Comparison of ENCODE assay signal across 8 cellular contexts in the genomic region with DNA sequence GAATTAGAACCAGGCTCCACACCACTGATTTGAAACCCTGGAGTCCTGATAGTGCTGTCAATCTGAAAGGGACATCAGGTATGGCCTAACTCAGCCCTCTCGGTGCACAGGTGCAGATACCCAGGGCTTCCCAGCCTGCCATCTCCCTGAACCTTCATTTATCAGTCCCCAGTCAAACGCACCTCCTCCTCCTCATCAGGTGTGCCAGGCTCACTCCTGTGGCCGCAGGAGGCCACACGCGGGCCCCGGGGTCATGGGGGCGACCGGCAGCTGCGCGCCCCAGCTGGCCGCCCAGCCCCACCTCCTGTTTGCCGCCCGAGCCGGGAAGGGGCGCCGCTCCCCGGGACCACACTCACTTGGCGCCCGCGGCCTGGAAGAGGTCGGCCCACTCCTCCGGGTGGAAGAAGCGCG. TPM values are rescaled to one million over a fixed set of nuclear protein-coding genes. Genes with fewer than 3 reads are reported as not detected.
DNase-seq lines count a peak whose midpoint lies in the region; ATAC-seq lines count a peak whose summit lies in the region.

No MANE protein-coding gene starts in this region.

- H3K4me3 Mint-ChIP-seq in activated CD8-positive, alpha-beta T cell treated with anti-CD3 and anti-CD28 coated beads, Interleukin-2, amount 10 ng/mL, durations not matched to agents 7 days and 5 days, result peak overlapping the region; percentile 78
- peak overlapping the region; percentile 76 to 82 for H3K4me3 Mint-ChIP-seq in stimulated activated naive B cell treated with anti-CD40 and anti-IgM and Interleukin-4, amounts not matched to agents 10 μg/mL and 1 μg/mL and 100 μg/mL, for 72 hours

- no peaks in the 10 kb centered on the region for H3K36me3 ChIP-seq in iPS-15b (ENCODE audit: control insufficient read depth, insufficient read depth, low read length)

- peaks cover 8% of the 10 kb centered on the region for H3K27me3 Mint-ChIP-seq in activated CD8-positive, alpha-beta T cell treated with anti-CD3 and anti-CD28 coated beads, Interleukin-2, amount 10 ng/mL, durations not matched to agents 7 days and 5 days (ENCODE audit: low read depth)
- H3K27me3 Mint-ChIP-seq in stimulated activated naive B cell treated with anti-CD40 and anti-IgM and Interleukin-4, amounts not matched to agents 10 μg/mL and 1 μg/mL and 100 μg/mL, for 72 hours, result no peaks in the 10 kb centered on the region

- H3K36me3 Mint-ChIP-seq in activated CD8-positive, alpha-beta T cell treated with anti-CD3 and anti-CD28 coated beads, Interleukin-2, amount 10 ng/mL, durations not matched to agents 7 days and 5 days (ENCODE audit: low read depth), result peaks cover 3% of the 10 kb centered on the region
- H3K36me3 Mint-ChIP-seq in stimulated activated naive B cell treated with anti-CD40 and anti-IgM and Interleukin-4, amounts not matched to agents 10 μg/mL and 1 μg/mL and 100 μg/mL, for 72 hours, result peaks cover 11 to 23% of the 10 kb centered on the region in 2 donors

- ATAC-seq in GM19023 (IDR thresholded peaks at IDR 0.05; ENCODE audit: unreplicated experiment), result peak; percentile 28
- peak; percentile 22 for ATAC-seq in HG03039 (IDR thresholded peaks at IDR 0.05; ENCODE audit: unreplicated experiment)
- ATAC-seq in activated CD8-positive, alpha-beta T cell treated with anti-CD3 and anti-CD28 coated beads, Interleukin-2, amount 10 ng/mL, durations not matched to agents 7 days and 5 days, result no peak
- no peak for ATAC-seq in stimulated activated naive B cell treated with anti-CD40 and anti-IgM and Interleukin-4, amounts not matched to agents 10 μg/mL and 1 μg/mL and 100 μg/mL, for 72 hours (replicated peaks)

- no peaks in the 10 kb centered on the region for H3K4me1 ChIP-seq in iPS-15b (ENCODE audit: control insufficient read depth, insufficient read depth, low read length)

- CTCF ChIA-PET in activated CD8-positive, alpha-beta T cell treated with anti-CD3 and anti-CD28 coated beads, Interleukin-2, amount 10 ng/mL, durations not matched to agents 7 days and 5 days (lab: Charles Lee), result interaction anchor here (1.3 to 4.1 kb wide), 4 partner anchors 44 to 95 kb away, joined by 3 to 25 read pairs (median 6); no protein-coding TSS in a partner anchor

- H3K4me1 Mint-ChIP-seq in activated CD8-positive, alpha-beta T cell treated with anti-CD3 and anti-CD28 coated beads, Interleukin-2, amount 10 ng/mL, durations not matched to agents 7 days and 5 days (ENCODE audit: low read depth), result peaks cover 34% of the 10 kb centered on the region
- H3K4me1 Mint-ChIP-seq in stimulated activated naive B cell treated with anti-CD40 and anti-IgM and Interleukin-4, amounts not matched to agents 10 μg/mL and 1 μg/mL and 100 μg/mL, for 72 hours, result peaks cover 20 to 29% of the 10 kb centered on the region in 2 donors

- H3K9me3 ChIP-seq in iPS-15b (ENCODE audit: control insufficient read depth, insufficient read depth, low read length), result no peaks in the 10 kb centered on the region

- peaks cover 27% of the 10 kb centered on the region for H3K27me3 ChIP-seq in iPS-15b (ENCODE audit: control insufficient read depth, insufficient read depth, low read length)

- POLR2A ChIA-PET in activated CD8-positive, alpha-beta T cell treated with anti-CD3 and anti-CD28 coated beads, Interleukin-2, amount 10 ng/mL, durations not matched to agents 7 days and 5 days (lab: Charles Lee), result no interaction called here

- no peaks in the 10 kb centered on the region for H3K9me3 Mint-ChIP-seq in activated CD8-positive, alpha-beta T cell treated with anti-CD3 and anti-CD28 coated beads, Interleukin-2, amount 10 ng/mL, durations not matched to agents 7 days and 5 days (ENCODE audit: insufficient read depth)
- H3K9me3 Mint-ChIP-seq in stimulated activated naive B cell treated with anti-CD40 and anti-IgM and Interleukin-4, amounts not matched to agents 10 μg/mL and 1 μg/mL and 100 μg/mL, for 72 hours, result peaks cover 0 to 4% of the 10 kb centered on the region in 2 donors

- peak overlapping the region; percentile 57 for H3K9ac ChIP-seq in iPS-15b (ENCODE audit: low read depth, low read length)

- no peak for DNase-seq in activated CD8-positive, alpha-beta T cell treated with anti-CD3 and anti-CD28 coated beads, Interleukin-2, amount 10 ng/mL, durations not matched to agents 7 days and 5 days
- no peak for DNase-seq in stimulated activated naive B cell treated with anti-CD40 and anti-IgM and Interleukin-4, amounts not matched to agents 10 μg/mL and 1 μg/mL and 100 μg/mL, for 72 hours
- DNase-seq in epidermal melanocyte (ENCODE audit: insufficient read length, low spot score) (no peak), NCI-H2029 (lab: John Stamatoyannopoulos, UW) (no peak), GM03348 (ENCODE audit: low spot score) (no peak)

- peak overlapping the region; percentile 63 for H3K27ac Mint-ChIP-seq in activated CD8-positive, alpha-beta T cell treated with anti-CD3 and anti-CD28 coated beads, Interleukin-2, amount 10 ng/mL, durations not matched to agents 7 days and 5 days
- peak overlapping the region; percentile 75 for H3K27ac Mint-ChIP-seq in stimulated activated naive B cell treated with anti-CD40 and anti-IgM and Interleukin-4, amounts not matched to agents 10 μg/mL and 1 μg/mL and 100 μg/mL, for 72 hours

- H3K4me3 ChIP-seq in iPS-15b (ENCODE audit: low read depth, low read length), result peak overlapping the region; percentile 85

RNA-seq across cellular contexts. Expression of gene FUCA1, which starts 0.5 kb away (rescaled TPM):
- 1 to 10 TPM; 7.1 to 7.3 TPM for total RNA-seq in activated CD8-positive, alpha-beta T cell treated with anti-CD3 and anti-CD28 coated beads, Interleukin-2, amount 10 ng/mL, durations not matched to agents 7 days and 5 days

RNA-seq across cellular contexts. Expression of gene HMGCL, which starts 42.3 kb away (rescaled TPM):
- 10 to 100 TPM; 24.9 to 27.1 TPM for total RNA-seq in activated CD8-positive, alpha-beta T cell treated with anti-CD3 and anti-CD28 coated beads, Interleukin-2, amount 10 ng/mL, durations not matched to agents 7 days and 5 days

RNA-seq across cellular contexts. Expression of gene CNR2, which starts 45.6 kb away (rescaled TPM):
- total RNA-seq in activated CD8-positive, alpha-beta T cell treated with anti-CD3 and anti-CD28 coated beads, Interleukin-2, amount 10 ng/mL, durations not matched to agents 7 days and 5 days, result 1 to 10 TPM; 3.4 to 3.7 TPM

Comparison
In these comparisons a context has a peak if more than half of its experiments do, and no peak if none do; other contexts are left out.
1. ATAC-seq: peak in GM19023 (single experiment) and HG03039 (single experiment); none in activated CD8-positive, alpha-beta T cell treated with anti-CD3 and anti-CD28 coated beads, Interleukin-2, amount 10 ng/mL, durations not matched to agents 7 days and 5 days (single experiment) and stimulated activated naive B cell treated with anti-CD40 and anti-IgM and Interleukin-4, amounts not matched to agents 10 μg/mL and 1 μg/mL and 100 μg/mL, for 72 hours (0 of 2).